In genomic region chr10:44207160-44207559, GRCh38 we compare ENCODE assay signal across 7 cellular contexts.
"Had no signal": no experiment of that assay in that cellular context is flagged by ENCODE, and none has a peak within 500 bp of the region (broad histone marks: within the 10 kb centered on the region; RNA-seq: fewer than 3 reads in every experiment).

No MANE protein-coding gene starts in this region.

- H3K27ac Mint-ChIP-seq: H9, IgD-negative memory B cell had no signal

- H3K27ac ChIP-seq: GM23248, HL-60 had no signal

- ATAC-seq: HepG2 had no signal

- H3K4me3 Mint-ChIP-seq: H9, IgD-negative memory B cell had no signal

- H3K4me1 Mint-ChIP-seq: IgD-negative memory B cell had no signal

- H3K4me3 ChIP-seq: GM23248 had no signal

- DNase-seq: GM23248, H9, HCEC 1CT, KBM-7 had no signal
